ENCODE assay signal across 29 cellular contexts in genomic region chr19:39190768-39191167, GRCh38. TPM values are rescaled to one million over a fixed set of nuclear protein-coding genes. Genes with fewer than 3 reads are reported as not detected.
"Had no signal": no experiment of that assay in that cellular context is flagged by ENCODE, and none has a peak within 500 bp of the region (broad histone marks: within the 10 kb centered on the region; RNA-seq: fewer than 3 reads in every experiment).

No MANE protein-coding gene starts in this region.

- H3K4me3 ChIP-seq: dorsolateral prefrontal cortex, gastrocnemius medialis, heart right ventricle, left ventricle myocardium inferior, lower lobe of right lung, sigmoid colon, skin epidermis, testis, tibial nerve, upper lobe of right lung, vagina had no signal

- H3K4me1 ChIP-seq: gastrocnemius medialis, heart right ventricle, sigmoid colon, testis, vagina had no signal

- H3K4me1 Mint-ChIP-seq: memory B cell had no signal

- H3K4me3 Mint-ChIP-seq: memory B cell; naive thymus-derived CD4-positive, alpha-beta T cell; stimulated activated naive B cell treated with anti-CD40 and anti-IgM and Interleukin-4, amounts not matched to agents 10 μg/mL and 1 μg/mL and 100 μg/mL, for 72 hours; stimulated activated naive CD8-positive, alpha-beta T cell treated with anti-CD3 and anti-CD28 coated beads, Interleukin-15, amount 100 ng/mL, for 72 hours had no signal

- FAIRE-seq: islet of Langerhans had no signal

- H3K27ac Mint-ChIP-seq: memory B cell; naive thymus-derived CD4-positive, alpha-beta T cell; stimulated activated naive B cell treated with anti-CD40 and anti-IgM and Interleukin-4, amounts not matched to agents 10 μg/mL and 1 μg/mL and 100 μg/mL, for 72 hours; stimulated activated naive CD8-positive, alpha-beta T cell treated with anti-CD3 and anti-CD28 coated beads, Interleukin-15, amount 100 ng/mL, for 72 hours had no signal

- H3K9me3 ChIP-seq: gastrocnemius medialis, heart right ventricle, left ventricle myocardium inferior, lower lobe of right lung, sigmoid colon, testis, tibial nerve, upper lobe of right lung, vagina had no signal

- H3K36me3 ChIP-seq: gastrocnemius medialis, heart right ventricle, left ventricle myocardium inferior, lower lobe of right lung, sigmoid colon, tibial nerve, upper lobe of right lung, vagina had no signal

- H3K36me3 Mint-ChIP-seq: naive thymus-derived CD4-positive, alpha-beta T cell had no signal

- H3K27ac ChIP-seq: dorsolateral prefrontal cortex, gastrocnemius medialis, heart right ventricle, left ventricle myocardium inferior, lower lobe of right lung, sigmoid colon, skin epidermis, testis, tibial nerve, upper lobe of right lung, vagina had no signal

- H3K9me3 Mint-ChIP-seq: naive thymus-derived CD4-positive, alpha-beta T cell; stimulated activated naive CD8-positive, alpha-beta T cell treated with anti-CD3 and anti-CD28 coated beads, Interleukin-15, amount 100 ng/mL, for 72 hours had no signal

- DNase-seq: cortex of kidney; dorsolateral prefrontal cortex; effector CD8-positive, alpha-beta T cell; gastrocnemius medialis; heart right ventricle; hypothalamus; left ventricle myocardium inferior; lower lobe of right lung; naive thymus-derived CD4-positive, alpha-beta T cell; posterior cingulate gyrus; sigmoid colon; stimulated activated CD4-positive, alpha-beta T cell treated with anti-CD3 and anti-CD28 coated beads, Interleukin-2, amount 100 ng/mL, for 24 hours; stimulated activated CD4-positive, alpha-beta T cell treated with anti-CD3 and anti-CD28 coated beads, Interleukin-4, amount 100 ng/mL, for 4 hours; stimulated activated naive B cell treated with anti-CD40 and anti-IgM and Interleukin-4, amounts not matched to agents 10 μg/mL and 1 μg/mL and 100 μg/mL, for 72 hours; stimulated activated naive CD8-positive, alpha-beta T cell treated with anti-CD3 and anti-CD28 coated beads, Interleukin-15, amount 100 ng/mL, for 72 hours; testis; upper lobe of right lung had no signal

- H3K27me3 ChIP-seq: testis, vagina had no signal

RNA-seq across cellular contexts. Expression of gene NCCRP1, which starts 6.0 kb away (rescaled TPM):
- total RNA-seq: fibroblast of lung; gastrocnemius medialis; heart right ventricle; left ventricle myocardium inferior; mononuclear cell; naive thymus-derived CD4-positive, alpha-beta T cell; osteocyte; pulmonary artery endothelial cell; subcutaneous adipose tissue; tibial nerve had no signal
- polyA plus RNA-seq: fibroblast of lung; naive thymus-derived CD4-positive, alpha-beta T cell; neural cell had no signal

RNA-seq across cellular contexts. Expression of gene SYCN, which starts 13.3 kb away (rescaled TPM):
- total RNA-seq: fibroblast of lung; gastrocnemius medialis; left ventricle myocardium inferior; lower lobe of right lung; mononuclear cell; naive thymus-derived CD4-positive, alpha-beta T cell; osteocyte; pulmonary artery endothelial cell; sigmoid colon; subcutaneous adipose tissue; upper lobe of right lung; vagina had no signal
- polyA plus RNA-seq: fibroblast of lung; heart right ventricle; naive thymus-derived CD4-positive, alpha-beta T cell; neural cell; sigmoid colon had no signal

RNA-seq across cellular contexts. Expression of gene IFNL3, which starts 54.0 kb away (rescaled TPM):
- total RNA-seq: fibroblast of lung; gastrocnemius medialis; heart right ventricle; left ventricle myocardium inferior; lower lobe of right lung; mononuclear cell; naive thymus-derived CD4-positive, alpha-beta T cell; osteocyte; pulmonary artery endothelial cell; sigmoid colon; subcutaneous adipose tissue; testis; tibial nerve; upper lobe of right lung; vagina had no signal
- polyA plus RNA-seq: esophagus; fibroblast of lung; heart right ventricle; naive thymus-derived CD4-positive, alpha-beta T cell; neural cell had no signal

RNA-seq across cellular contexts. Expression of gene IFNL4, which starts 57.9 kb away (rescaled TPM):
- total RNA-seq: fibroblast of lung; gastrocnemius medialis; heart right ventricle; left ventricle myocardium inferior; lower lobe of right lung; naive thymus-derived CD4-positive, alpha-beta T cell; osteocyte; pulmonary artery endothelial cell; sigmoid colon; subcutaneous adipose tissue; testis; tibial nerve; upper lobe of right lung; vagina had no signal
- polyA plus RNA-seq: esophagus; fibroblast of lung; heart right ventricle; naive thymus-derived CD4-positive, alpha-beta T cell; neural cell; sigmoid colon had no signal
